ENCODE assay signal across 17 cellular contexts in genomic region chr5:14502291-14502690, GRCh38.
A peak's percentile ranks its signal among the peaks of the same experiment; 100 is the strongest.
DNase-seq lines count a peak whose midpoint lies in the region; ATAC-seq and TF ChIP-seq lines count a peak whose summit lies in the region.
"Had no signal": no experiment of that assay in that cellular context is flagged by ENCODE, and none has a peak within 500 bp of the region (broad histone marks: within the 10 kb centered on the region; RNA-seq: fewer than 3 reads in every experiment).

No MANE protein-coding gene starts in this region.

- intact Hi-C loops in posterior vena cava (cut with DNase I), result no loop called here

- H3K9me3 ChIP-seq in AG04450 (ENCODE audit: control insufficient read depth, insufficient read depth, low read length), result no peaks in the 10 kb centered on the region

- H3K4me3 Mint-ChIP-seq in brain, result no peak overlapping the region
- H3K4me3 Mint-ChIP-seq: B cell; CD4-positive, CD25-positive, alpha-beta regulatory T cell had no signal

- H3K27me3 ChIP-seq in AG04450 (ENCODE audit: control insufficient read depth, insufficient read depth, low read length), result no peaks in the 10 kb centered on the region

- H3K27ac ChIP-seq in AG04450 (ENCODE audit: low read depth, low read length), result peak overlapping the region; percentile 2

- DNase-seq in AG04450 (ENCODE audit: low read depth, low spot score) (no peak), COLO668 (lab: John Stamatoyannopoulos, UW; ENCODE audit: unreplicated experiment) (peak; percentile 59), posterior vena cava (ENCODE audit: low spot score) (peak; percentile 24), NCI-H2227 (lab: John Stamatoyannopoulos, UW; ENCODE audit: unreplicated experiment) (no peak), NCI-H187 (lab: John Stamatoyannopoulos, UW) (no peak)
- DNase-seq: CD4-positive, CD25-positive, alpha-beta regulatory T cell; DND-41; GM23248; MV-4-11; NCI-H1436; NCI-H2227 treated with DMSO at 0.1 percent for 48 hours had no signal

- no peaks in the 10 kb centered on the region for H3K4me1 Mint-ChIP-seq in brain
- H3K4me1 Mint-ChIP-seq: B cell; CD4-positive, CD25-positive, alpha-beta regulatory T cell had no signal

- H3K9me3 Mint-ChIP-seq in brain, result no peaks in the 10 kb centered on the region
- H3K9me3 Mint-ChIP-seq: CD4-positive, CD25-positive, alpha-beta regulatory T cell had no signal

- no peak for ATAC-seq in GM18517 (IDR thresholded peaks at IDR 0.05; ENCODE audit: unreplicated experiment)
- ATAC-seq: HCT116, K562, Panc1 had no signal

- peaks cover 3% of the 10 kb centered on the region for H3K27me3 Mint-ChIP-seq in brain
- H3K27me3 Mint-ChIP-seq: B cell; CD4-positive, CD25-positive, alpha-beta regulatory T cell had no signal

- peaks cover 52% of the 10 kb centered on the region for H3K36me3 Mint-ChIP-seq in brain
- H3K36me3 Mint-ChIP-seq: CD4-positive, CD25-positive, alpha-beta regulatory T cell had no signal

- TF ChIP-seq CTCF in AG04450 (IDR thresholded peaks at IDR 0.05; ENCODE audit: low read depth, low read length), result no peak
- no peak for TF ChIP-seq CTCF in brain (conservative IDR thresholded peaks at IDR 0.05)

- peak overlapping the region in 4 of 5 experiments; percentile 27 to 83 (median 36) for H3K27ac Mint-ChIP-seq in brain

- POLR2A ChIA-PET in AG04450 (lab: Yijun Ruan, JAX), result no interaction called here

- CTCF ChIA-PET in AG04450 (lab: Charles Lee), result no interaction called here

- H3K4me3 ChIP-seq in AG04450 (ENCODE audit: low read depth, low read length), result no peak overlapping the region
- H3K4me3 ChIP-seq: GM23248, K562 had no signal

Comparison
In these comparisons a context has a peak if more than half of its experiments do, and no peak if none do; other contexts are left out.
1. DNase-seq: peak in COLO668 (single experiment) and posterior vena cava (single experiment); none in AG04450 (single experiment), NCI-H2227 (single experiment) and NCI-H187 (0 of 2).